ENCODE assay signal across 12 cellular contexts in genomic region chr15:91865903-91866302, GRCh38. TPM values are rescaled to one million over a fixed set of nuclear protein-coding genes. Genes with fewer than 3 reads are reported as not detected.
DNase-seq lines count a peak whose midpoint lies in the region; ATAC-seq and TF ChIP-seq lines count a peak whose summit lies in the region.
"Had no signal": no experiment of that assay in that cellular context is flagged by ENCODE, and none has a peak within 500 bp of the region (broad histone marks: within the 10 kb centered on the region; RNA-seq: fewer than 3 reads in every experiment).

No MANE protein-coding gene starts in this region.

- CTCF ChIA-PET in activated CD8-positive, alpha-beta T cell treated with anti-CD3 and anti-CD28 coated beads for 36 hours (lab: Charles Lee): interaction anchor here (3.4 kb wide), 1 partner anchor 14 kb away, joined by 12 read pairs; no protein-coding TSS in a partner anchor

- TF ChIP-seq CTCF in parathyroid adenoma (IDR thresholded peaks at IDR 0.05): no peak
- no peak for TF ChIP-seq CTCF in activated CD8-positive, alpha-beta T cell treated with anti-CD3 and anti-CD28 coated beads for 36 hours (IDR thresholded peaks at IDR 0.05)

- H3K9me3 ChIP-seq in CD4-positive, CD25-positive, alpha-beta regulatory T cell (ENCODE audit: control insufficient read depth in 2 of 2, low read length in 2 of 2): no peaks in the 10 kb centered on the region
- no peaks in the 10 kb centered on the region for H3K9me3 ChIP-seq in effector memory CD4-positive, alpha-beta T cell (ENCODE audit: control insufficient read depth, low read length)
- no peaks in the 10 kb centered on the region for H3K9me3 ChIP-seq in parathyroid adenoma (ENCODE audit: control insufficient read depth, low read length)

- POLR2A ChIA-PET in activated CD8-positive, alpha-beta T cell treated with anti-CD3 and anti-CD28 coated beads for 36 hours (lab: Charles Lee): interaction anchor here (1.5 kb wide), 1 partner anchor 10 kb away, joined by 3 read pairs; no protein-coding TSS in a partner anchor

- no peaks in the 10 kb centered on the region for H3K27me3 ChIP-seq in CD4-positive, CD25-positive, alpha-beta regulatory T cell (ENCODE audit: control insufficient read depth, insufficient read depth, low read length)
- no peaks in the 10 kb centered on the region for H3K27me3 ChIP-seq in effector memory CD4-positive, alpha-beta T cell (replicated peaks; ENCODE audit: control insufficient read depth, insufficient read depth, low read length, poor library complexity, severe bottlenecking)
- no peaks in the 10 kb centered on the region for H3K27me3 ChIP-seq in parathyroid adenoma (ENCODE audit: control insufficient read depth, insufficient read depth, low read length)

- intact Hi-C loops in activated CD8-positive, alpha-beta T cell treated with anti-CD3 and anti-CD28 coated beads for 36 hours (cut with micrococcal nuclease): no loop called here

- no peak overlapping the region for H3K4me3 ChIP-seq in CD4-positive, CD25-positive, alpha-beta regulatory T cell (ENCODE audit: low read depth, low read length)
- H3K4me3 ChIP-seq in effector memory CD4-positive, alpha-beta T cell (ENCODE audit: insufficient read depth, low read depth, low read length, poor library complexity, severe bottlenecking): no peak overlapping the region
- no peak overlapping the region for H3K4me3 ChIP-seq in parathyroid adenoma (ENCODE audit: low read depth, low read length)

- peaks cover 18 to 91% (median 60%) of the 10 kb centered on the region in 4 donors for H3K4me1 Mint-ChIP-seq in CD4-positive, CD25-positive, alpha-beta regulatory T cell
- H3K4me1 Mint-ChIP-seq in activated CD8-positive, alpha-beta T cell treated with anti-CD3 and anti-CD28 coated beads for 36 hours (ENCODE audit: low read depth): peaks cover 54% of the 10 kb centered on the region

- H3K4me2 ChIP-seq in parathyroid adenoma (ENCODE audit: low read length): no peak overlapping the region

- peaks cover 24% of the 10 kb centered on the region for H3K79me2 ChIP-seq in parathyroid adenoma

- no peaks in the 10 kb centered on the region for H3K9me3 Mint-ChIP-seq in CD4-positive, CD25-positive, alpha-beta regulatory T cell
- H3K9me3 Mint-ChIP-seq in activated CD8-positive, alpha-beta T cell treated with anti-CD3 and anti-CD28 coated beads for 36 hours: no peaks in the 10 kb centered on the region
- H3K9me3 Mint-ChIP-seq: stimulated activated naive CD8-positive, alpha-beta T cell treated with anti-CD3 and anti-CD28 coated beads, Interleukin-15, amount 100 ng/mL, for 72 hours had no signal

- no peak overlapping the region for H3K27ac ChIP-seq in CD4-positive, CD25-positive, alpha-beta regulatory T cell (ENCODE audit: insufficient read depth, low read length, poor library complexity, severe bottlenecking)
- H3K27ac ChIP-seq in effector memory CD4-positive, alpha-beta T cell (ENCODE audit: insufficient read depth, low read length, poor library complexity, severe bottlenecking): peak overlapping the region; percentile 27
- peak overlapping the region; percentile 53 for H3K27ac ChIP-seq in parathyroid adenoma

- H3K27ac Mint-ChIP-seq in CD4-positive, CD25-positive, alpha-beta regulatory T cell: peak overlapping the region in 2 of 3 donors; percentile 39 to 43
- no peak overlapping the region for H3K27ac Mint-ChIP-seq in activated CD8-positive, alpha-beta T cell treated with anti-CD3 and anti-CD28 coated beads for 36 hours

- H3K36me3 ChIP-seq in CD4-positive, CD25-positive, alpha-beta regulatory T cell (ENCODE audit: control insufficient read depth, insufficient read depth, low read length): no peaks in the 10 kb centered on the region
- H3K36me3 ChIP-seq in effector memory CD4-positive, alpha-beta T cell (ENCODE audit: control insufficient read depth, insufficient read depth, low read length): no peaks in the 10 kb centered on the region
- H3K36me3 ChIP-seq in parathyroid adenoma (ENCODE audit: control insufficient read depth, insufficient read depth, low read length): no peaks in the 10 kb centered on the region

- H2AFZ ChIP-seq in parathyroid adenoma: no peak overlapping the region

- no peaks in the 10 kb centered on the region for H3K27me3 Mint-ChIP-seq in CD4-positive, CD25-positive, alpha-beta regulatory T cell
- H3K27me3 Mint-ChIP-seq in activated CD8-positive, alpha-beta T cell treated with anti-CD3 and anti-CD28 coated beads for 36 hours: peaks cover 5% of the 10 kb centered on the region

- no peak for ATAC-seq in CD4-positive, CD25-positive, alpha-beta regulatory T cell (ENCODE audit: low read depth in 2 of 2)
- ATAC-seq in HG03175 (IDR thresholded peaks at IDR 0.05; ENCODE audit: unreplicated experiment) (no peak), GM21619 (IDR thresholded peaks at IDR 0.05; ENCODE audit: unreplicated experiment) (no peak)
- no peak for ATAC-seq in activated CD8-positive, alpha-beta T cell treated with anti-CD3 and anti-CD28 coated beads for 36 hours
- ATAC-seq: stimulated activated naive CD8-positive, alpha-beta T cell treated with anti-CD3 and anti-CD28 coated beads, Interleukin-15, amount 100 ng/mL, for 72 hours had no signal

- H3K4me3 Mint-ChIP-seq in CD4-positive, CD25-positive, alpha-beta regulatory T cell: peak overlapping the region in 2 of 4 donors; percentile 1 to 18
- no peak overlapping the region for H3K4me3 Mint-ChIP-seq in activated CD8-positive, alpha-beta T cell treated with anti-CD3 and anti-CD28 coated beads for 36 hours
- H3K4me3 Mint-ChIP-seq: stimulated activated naive CD8-positive, alpha-beta T cell treated with anti-CD3 and anti-CD28 coated beads, Interleukin-15, amount 100 ng/mL, for 72 hours had no signal

- H3K9ac ChIP-seq in parathyroid adenoma: no peak overlapping the region

- H3K36me3 Mint-ChIP-seq in CD4-positive, CD25-positive, alpha-beta regulatory T cell: peaks cover 16% of the 10 kb centered on the region
- H3K36me3 Mint-ChIP-seq in activated CD8-positive, alpha-beta T cell treated with anti-CD3 and anti-CD28 coated beads for 36 hours (ENCODE audit: low read depth): no peaks in the 10 kb centered on the region

- no peak for DNase-seq in CD4-positive, CD25-positive, alpha-beta regulatory T cell
- DNase-seq in M059J (ENCODE audit: low read depth) (peak; percentile 58), NCI-H2029 treated with DMSO at 0.1 percent for 48 hours (lab: John Stamatoyannopoulos, UW) (no peak)
- no peak for DNase-seq in effector memory CD4-positive, alpha-beta T cell
- DNase-seq in activated CD8-positive, alpha-beta T cell treated with anti-CD3 and anti-CD28 coated beads for 36 hours: no peak
- DNase-seq: activated CD4-positive, CD25-positive, alpha-beta regulatory T cell treated with anti-CD3 and anti-CD28 coated beads, Interleukin-2, amount 50 U/mL, for 72 hours; H7; SIG-M5; stimulated activated naive CD8-positive, alpha-beta T cell treated with anti-CD3 and anti-CD28 coated beads, Interleukin-15, amount 100 ng/mL, for 72 hours had no signal

- peaks cover 58% of the 10 kb centered on the region for H3K4me1 ChIP-seq in CD4-positive, CD25-positive, alpha-beta regulatory T cell (ENCODE audit: control insufficient read depth, insufficient read depth, low read length, poor library complexity, severe bottlenecking)
- H3K4me1 ChIP-seq in effector memory CD4-positive, alpha-beta T cell (ENCODE audit: control insufficient read depth, insufficient read depth, low read length, poor library complexity, severe bottlenecking): peaks cover 70% of the 10 kb centered on the region
- peaks cover 6% of the 10 kb centered on the region for H3K4me1 ChIP-seq in parathyroid adenoma

RNA-seq across cellular contexts. Expression of gene SLCO3A1, which starts 12.4 kb away (rescaled TPM):
- 63.7 TPM for total RNA-seq in CD4-positive, CD25-positive, alpha-beta regulatory T cell
- 10 to 100 TPM; 20.1 to 42.9 (median 34.5) TPM for polyA plus RNA-seq in CD4-positive, CD25-positive, alpha-beta regulatory T cell
- 1.8 and 5.9 TPM in 2 replicates for total RNA-seq in M059J (2014; rRNA removed; shearing (Covaris generic))
- total RNA-seq in activated CD8-positive, alpha-beta T cell treated with anti-CD3 and anti-CD28 coated beads for 36 hours: 1 to 10 TPM; 4.2 to 4.8 TPM
